In the genomic region with DNA sequence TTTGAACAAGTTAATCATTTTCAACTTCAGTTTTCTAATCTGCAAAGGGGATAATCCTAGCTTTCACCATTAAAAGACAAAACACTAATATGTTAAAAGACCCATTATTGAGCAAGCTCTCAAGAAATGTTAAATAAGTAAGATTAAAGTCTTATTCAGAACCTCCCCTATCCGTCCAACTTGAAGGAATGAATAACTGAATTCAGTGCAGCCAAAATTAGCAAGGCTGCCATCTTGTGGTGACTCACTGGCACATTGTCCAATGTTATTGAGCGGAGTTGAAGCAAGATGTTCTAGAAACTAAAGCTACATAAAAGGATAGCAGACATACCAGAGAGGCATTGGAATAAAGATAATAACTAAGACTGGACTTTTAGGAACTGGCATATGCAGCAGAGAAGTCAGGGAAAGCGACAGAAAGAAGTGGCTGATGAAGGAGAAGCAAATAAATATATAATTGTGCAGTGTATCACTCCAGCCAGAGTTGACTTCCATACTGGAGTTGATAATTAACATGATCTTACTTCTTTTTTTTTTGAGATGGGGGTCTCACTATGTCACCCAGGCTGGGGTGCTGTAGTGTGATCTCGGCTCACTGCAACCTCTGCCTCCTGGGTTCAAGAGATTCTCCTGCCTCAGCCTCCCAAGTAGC, we compare ENCODE assay signal across 8 cellular contexts. TPM values are rescaled to one million over a fixed set of nuclear protein-coding genes. Genes with fewer than 3 reads are reported as not detected.
DNase-seq lines count a peak whose midpoint lies in the region; ATAC-seq and TF ChIP-seq lines count a peak whose summit lies in the region.

No MANE protein-coding gene starts in this region.

- peaks cover 9% of the 10 kb centered on the region for H3K27me3 Mint-ChIP-seq in progenitor cell of endocrine pancreas

- peak; percentile 79 for TF ChIP-seq CTCF in OCI-LY3 (IDR thresholded peaks at IDR 0.05; ENCODE audit: low read depth, low read length)
- peak; percentile 74 for TF ChIP-seq CTCF in progenitor cell of endocrine pancreas (IDR thresholded peaks at IDR 0.05; ENCODE audit: unreplicated experiment)

- peaks cover 1% of the 10 kb centered on the region for H3K4me1 Mint-ChIP-seq in progenitor cell of endocrine pancreas (ENCODE audit: low read depth)

- no peaks in the 10 kb centered on the region for H3K79me2 ChIP-seq in OCI-LY3 (ENCODE audit: low read length)

- H4K20me1 ChIP-seq in OCI-LY3 (ENCODE audit: insufficient read depth, low read length) = no peaks in the 10 kb centered on the region

- H3K4me2 ChIP-seq in OCI-LY3 (ENCODE audit: low read length) = 0 out of 2 replicates have a peak overlapping the region, but pooled peaks have one; percentile 18

- H3K9me3 Mint-ChIP-seq in progenitor cell of endocrine pancreas (ENCODE audit: low read depth) = no peaks in the 10 kb centered on the region

- no peak overlapping the region for H3K27ac ChIP-seq in OCI-LY3 (ENCODE audit: low read length)

- no peak overlapping the region for H3K4me3 ChIP-seq in OCI-LY3 (ENCODE audit: low read length)

- no peak overlapping the region for H3K4me3 Mint-ChIP-seq in progenitor cell of endocrine pancreas (ENCODE audit: low read depth)

- no peaks in the 10 kb centered on the region for H3K9me3 ChIP-seq in OCI-LY3 (ENCODE audit: insufficient read depth, low read length)

- H3K36me3 ChIP-seq in OCI-LY3 (replicated peaks; ENCODE audit: low read depth, low read length) = no peaks in the 10 kb centered on the region

- DNase-seq in DMS 273 treated with DMSO at 0.1 percent for 48 hours (lab: John Stamatoyannopoulos, UW) = peak; percentile 99
- DNase-seq in HT1080 (ENCODE audit: low read depth) = peak; percentile 49
- DNase-seq in activated effector memory CD4-positive, alpha-beta T cell treated with anti-CD3 and anti-CD28 coated beads, Interleukin-2, amount 50 U/mL, for 16 hours = peak; percentile 82
- DNase-seq in foreskin melanocyte = peak; percentile 64
- no peak for DNase-seq in progenitor cell of endocrine pancreas (ENCODE audit: low spot score, unreplicated experiment)

- H2AFZ ChIP-seq in OCI-LY3 (ENCODE audit: low read depth, low read length) = no peak overlapping the region

- H3K4me1 ChIP-seq in OCI-LY3 (ENCODE audit: low read length) = 0 out of 2 replicates have a peak, but pooled peaks cover 2% of the 10 kb centered on the region

- H3K36me3 Mint-ChIP-seq in progenitor cell of endocrine pancreas (ENCODE audit: insufficient read depth) = no peaks in the 10 kb centered on the region

- no peak overlapping the region for H3K27ac Mint-ChIP-seq in progenitor cell of endocrine pancreas

- no peak overlapping the region for H3K9ac ChIP-seq in OCI-LY3 (ENCODE audit: low read length)

- H3K27me3 ChIP-seq in OCI-LY3 (ENCODE audit: low read depth, low read length) = peaks cover 11% of the 10 kb centered on the region; the same call in 1 of the 2 replicates

- ATAC-seq in HG03520 (IDR thresholded peaks at IDR 0.05; ENCODE audit: unreplicated experiment) (no peak), GM21390 (IDR thresholded peaks at IDR 0.05; ENCODE audit: unreplicated experiment) (no peak)

RNA-seq across cellular contexts. Expression of a gene that starts 8.2 kb away (rescaled TPM):
- total RNA-seq in HT1080 (2014; rRNA removed; shearing (Covaris generic)) = 537 and 558 TPM in 2 replicates
- 475 and 520 TPM in 2 replicates for polyA plus RNA-seq in HT1080 (2015; cell fraction: cytosol; rRNA removed)
- 689 and 698 TPM in 2 replicates for polyA plus RNA-seq in HT1080 (2015; cell fraction: nucleus; rRNA removed)
- 154 and 179 TPM in 2 replicates for total RNA-seq in progenitor cell of endocrine pancreas
